Comparison of ENCODE assay signal across 8 cellular contexts in the genomic region with DNA sequence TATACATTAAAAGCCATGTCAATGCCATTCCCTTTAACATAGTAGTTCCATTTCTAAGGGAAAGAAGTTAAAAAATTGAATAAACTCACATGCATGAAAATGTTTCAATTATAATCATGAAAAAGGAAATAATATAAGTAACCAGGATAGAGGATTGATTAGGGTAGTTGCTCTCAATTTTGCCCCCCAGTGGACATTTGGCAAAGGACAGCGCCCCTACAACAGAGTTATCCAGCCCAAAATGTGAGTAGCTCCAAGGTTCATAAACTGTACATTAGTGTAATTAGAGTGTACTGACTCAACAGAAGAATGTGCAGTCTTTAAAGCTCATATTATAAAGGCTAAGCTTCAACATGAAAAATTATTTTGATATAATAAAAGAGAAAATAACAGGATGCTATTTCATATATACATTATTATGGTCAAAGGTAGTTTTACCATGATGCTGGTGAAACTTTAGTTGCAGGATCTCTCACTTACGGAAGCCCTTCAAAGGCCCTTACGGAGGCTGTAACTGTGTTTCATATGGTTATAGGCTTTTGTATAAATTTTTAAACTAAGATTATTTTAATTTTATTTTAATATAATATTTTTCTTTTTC.
DNase-seq lines count a peak whose midpoint lies in the region; ATAC-seq and TF ChIP-seq lines count a peak whose summit lies in the region.

No MANE protein-coding gene starts in this region.

- TF ChIP-seq POLR2A in right lobe of liver (IDR thresholded peaks at IDR 0.05) = no peak

- 75% methylated on average over 3 of the region's 3 CpGs for WGBS in right lobe of liver (ENCODE audit: insufficient coverage, low coverage, low lambda C conversion rate, missing lambda C conversion rate)

- no peaks in the 10 kb centered on the region for H3K9me3 Mint-ChIP-seq in HFFc6

- TF ChIP-seq CTCF in HFFc6 (IDR thresholded peaks at IDR 0.05) (peak; percentile 83), right lobe of liver (IDR thresholded peaks at IDR 0.05) (peak in 3 of 4 donors; percentile 33 to 44 (median 38))

- peaks cover 28% of the 10 kb centered on the region for H3K4me1 Mint-ChIP-seq in HFFc6 (ENCODE audit: low read depth)

- H3K4me3 Mint-ChIP-seq in HFFc6 = no peak overlapping the region

- no peaks in the 10 kb centered on the region for H3K36me3 ChIP-seq in right lobe of liver

- no peak overlapping the region for H3K27ac ChIP-seq in right lobe of liver

- ATAC-seq in right lobe of liver (peak in 1 of 4 donors; percentile 49), HG02870 (IDR thresholded peaks at IDR 0.05; ENCODE audit: unreplicated experiment) (no peak)

- peak; percentile 47 for DNase-seq in DMS 273 (lab: John Stamatoyannopoulos, UW; ENCODE audit: unreplicated experiment)
- no peak for DNase-seq in DMS 273 treated with DMSO at 0.1 percent for 48 hours (lab: John Stamatoyannopoulos, UW)
- no peak for DNase-seq in HFFc6
- DNase-seq in SW480 (ENCODE audit: low spot score) = peak; percentile 20
- no peak for DNase-seq in right lobe of liver
- DNase-seq in stimulated activated CD4-positive, alpha-beta T cell treated with anti-CD3 and anti-CD28 coated beads, Interleukin-1b, Interleukin-23, amount 100 ng/mL, for 48 hours = no peak
- DNase-seq in LoVo (ENCODE audit: low spot score) = no peak

- H3K27me3 ChIP-seq in right lobe of liver = no peaks in the 10 kb centered on the region

- H3K27ac Mint-ChIP-seq in HFFc6 = no peak overlapping the region

- H3K4me1 ChIP-seq in right lobe of liver = no peaks in the 10 kb centered on the region

- intact Hi-C loops in right lobe of liver (cut with DNase I) = no loop called here

- no peak overlapping the region for H3K4me3 ChIP-seq in right lobe of liver

- no peaks in the 10 kb centered on the region for H3K9me3 ChIP-seq in right lobe of liver

- H3K27me3 Mint-ChIP-seq in HFFc6 (ENCODE audit: insufficient read depth) = no peaks in the 10 kb centered on the region

- no peaks in the 10 kb centered on the region for H3K36me3 Mint-ChIP-seq in HFFc6 (ENCODE audit: low read depth)

Comparison
In these comparisons a context has a peak if more than half of its experiments do, and no peak if none do; other contexts are left out.
1. DNase-seq: peak in DMS 273 (single experiment) and SW480 (single experiment); none in DMS 273 treated with DMSO at 0.1 percent for 48 hours (single experiment), HFFc6 (single experiment), right lobe of liver (0 of 3), stimulated activated CD4-positive, alpha-beta T cell treated with anti-CD3 and anti-CD28 coated beads, Interleukin-1b, Interleukin-23, amount 100 ng/mL, for 48 hours (single experiment) and LoVo (single experiment).